1 cellular context compared by ENCODE assay signal in genomic region chr19:8654591-8655339, GRCh38.
TF ChIP-seq lines count a peak whose summit lies in the region.

No MANE protein-coding gene starts in this region.

TF ChIP-seq in HepG2, 621 proteins besides CTCF, POLR2A, EP300 and RAD21 (continued from another document):
- TF ChIP-seq HMGXB4 (CRISPR knock-in tag; IDR thresholded peaks at IDR 0.05; ENCODE audit: borderline replicate concordance in 1 of 2, low read depth in 1 of 2) (0 out of 4 replicates have a peak, but pooled peaks of 1 of the 2 experiments have one; percentile 18), ZSCAN29 (CRISPR knock-in tag; conservative IDR thresholded peaks at IDR 0.05) (no peak), ZNF138 (CRISPR knock-in tag; IDR thresholded peaks at IDR 0.05; ENCODE audit: low read depth) (no peak), STAG1 (CRISPR knock-in tag; IDR thresholded peaks at IDR 0.05) (peak; percentile 79), ZBTB34 (CRISPR knock-in tag; IDR thresholded peaks at IDR 0.05) (no peak), CC2D1A (CRISPR knock-in tag; IDR thresholded peaks at IDR 0.05) (no peak), FOXA1 (IDR thresholded peaks at IDR 0.05) (no peak), FOXA1 (CRISPR knock-in tag; IDR thresholded peaks at IDR 0.05) (no peak), TOE1 (CRISPR knock-in tag; IDR thresholded peaks at IDR 0.05) (no peak), FOXK2 (IDR thresholded peaks at IDR 0.05) (no peak), SMC3 (IDR thresholded peaks at IDR 0.05; ENCODE audit: low read length) (peak; percentile 57), ISX (CRISPR knock-in tag; conservative IDR thresholded peaks at IDR 0.05) (no peak), REST (IDR thresholded peaks at IDR 0.05; ENCODE audit: borderline replicate concordance in 1 of 2, low read depth in 1 of 2, low read length in 2 of 2) (no peak), SALL1 (CRISPR knock-in tag; IDR thresholded peaks at IDR 0.05) (peak; percentile 18; the same call in 1 of the 2 replicates), ARNTL (CRISPR knock-in tag; IDR thresholded peaks at IDR 0.05) (no peak), ZNF512 (CRISPR knock-in tag; IDR thresholded peaks at IDR 0.05) (no peak), ELF3 (CRISPR knock-in tag; IDR thresholded peaks at IDR 0.05) (peak; percentile 19; the same call in 1 of the 2 replicates), KIAA2018 (CRISPR knock-in tag; IDR thresholded peaks at IDR 0.05; ENCODE audit: borderline replicate concordance) (no peak), KDM2A (CRISPR knock-in tag; IDR thresholded peaks at IDR 0.05; ENCODE audit: borderline replicate concordance, low read depth) (peak; percentile 38; the same call in 1 of the 2 replicates), ZNF12 (CRISPR knock-in tag; IDR thresholded peaks at IDR 0.05) (no peak), ZMYM3 (CRISPR knock-in tag; IDR thresholded peaks at IDR 0.05) (peak; percentile 82), ZNF687 (CRISPR knock-in tag; IDR thresholded peaks at IDR 0.05) (0 out of 2 replicates have a peak, but pooled peaks have one; percentile 22), ZNF7 (CRISPR knock-in tag; IDR thresholded peaks at IDR 0.05) (peak; percentile 65; the same call in 1 of the 2 replicates), GABPB1 (CRISPR knock-in tag; IDR thresholded peaks at IDR 0.05) (peak; percentile 41; the same call in 1 of the 2 replicates)
TF ChIP-seq in HepG2: peak in this region for 10.
